In genomic region chr2:38823386-38823785, GRCh38 we compare ENCODE assay signal across 33 cellular contexts. TPM values are rescaled to one million over a fixed set of nuclear protein-coding genes. Genes with fewer than 3 reads are reported as not detected.
"Had no signal": no experiment of that assay in that cellular context is flagged by ENCODE, and none has a peak within 500 bp of the region (broad histone marks: within the 10 kb centered on the region; RNA-seq: fewer than 3 reads in every experiment).

No MANE protein-coding gene starts in this region.

- H3K36me3 ChIP-seq: breast epithelium had no signal

- H3K27me3 Mint-ChIP-seq: activated CD4-positive, alpha-beta memory T cell treated with anti-CD3 and anti-CD28 coated beads for 36 hours; activated CD4-positive, alpha-beta T cell treated with anti-CD3 and anti-CD28 coated beads for 36 hours; activated CD4-positive, alpha-beta T cell treated with anti-CD3 and anti-CD28 coated beads, Interleukin-2, amount 10 ng/mL, durations not matched to agents 24 days and 14 days; activated CD8-positive, alpha-beta memory T cell treated with anti-CD3 and anti-CD28 coated beads, Interleukin-2, amount 10 ng/mL, durations not matched to agents 7 days and 5 days; activated naive CD4-positive, alpha-beta T cell treated with anti-CD3 and anti-CD28 coated beads, Interleukin-2, amount 10 ng/mL, durations not matched to agents 7 days and 5 days; activated naive CD8-positive, alpha-beta T cell treated with anti-CD3 and anti-CD28 coated beads, Interleukin-2, amount 10 ng/mL, durations not matched to agents 7 days and 5 days; brain; dendritic cell treated with granulocyte-macrophage colony-stimulating factor and Interleukin-4, amounts not matched to agents 40 ng/mL and 50 ng/mL, for 4 days had no signal

- H3K4me3 ChIP-seq: ascending aorta, breast epithelium, cardiac muscle cell, coronary artery, dorsolateral prefrontal cortex, esophagus muscularis mucosa had no signal

- H3K27ac ChIP-seq: ascending aorta, breast epithelium, cardiac muscle cell, coronary artery, dorsolateral prefrontal cortex, esophagus muscularis mucosa had no signal

- ATAC-seq: activated CD4-positive, alpha-beta T cell treated with anti-CD3 and anti-CD28 coated beads for 36 hours; activated CD8-positive, alpha-beta memory T cell treated with anti-CD3 and anti-CD28 coated beads, Interleukin-2, amount 10 ng/mL, durations not matched to agents 7 days and 5 days; activated CD8-positive, alpha-beta T cell treated with anti-CD3 and anti-CD28 coated beads, Interleukin-2, amount 10 ng/mL, durations not matched to agents 7 days and 5 days; activated naive CD4-positive, alpha-beta T cell treated with anti-CD3 and anti-CD28 coated beads, Interleukin-2, amount 50 U/mL, for 72 hours had no signal

- DNase-seq: activated CD4-positive, alpha-beta memory T cell treated with anti-CD3 and anti-CD28 coated beads for 36 hours; activated CD4-positive, alpha-beta T cell treated with anti-CD3 and anti-CD28 coated beads for 36 hours; activated CD4-positive, alpha-beta T cell treated with anti-CD3 and anti-CD28 coated beads, Interleukin-2, amount 10 ng/mL, durations not matched to agents 24 days and 14 days; activated CD4-positive, CD25-positive, alpha-beta regulatory T cell; activated CD4-positive, CD25-positive, alpha-beta regulatory T cell treated with anti-CD3 and anti-CD28 coated beads, Interleukin-2, amount 50 U/mL, for 72 hours; activated CD8-positive, alpha-beta memory T cell treated with anti-CD3 and anti-CD28 coated beads, Interleukin-2, amount 10 ng/mL, durations not matched to agents 7 days and 5 days; activated CD8-positive, alpha-beta memory T cell treated with anti-CD3 and anti-CD28 coated beads, Interleukin-2, amount 50 U/mL, for 4 hours; activated CD8-positive, alpha-beta T cell treated with anti-CD3 and anti-CD28 coated beads, Interleukin-2, amount 10 ng/mL, durations not matched to agents 7 days and 5 days; activated gamma-delta T cell; activated naive CD4-positive, alpha-beta T cell; activated naive CD4-positive, alpha-beta T cell treated with anti-CD3 and anti-CD28 coated beads, Interleukin-2, amount 10 ng/mL, durations not matched to agents 7 days and 5 days; activated naive CD8-positive, alpha-beta T cell treated with anti-CD3 and anti-CD28 coated beads, Interleukin-2, amount 10 ng/mL, durations not matched to agents 7 days and 5 days; activated T-cell treated with anti-CD3 and anti-CD28 coated beads, Interleukin-2, amount 50 U/mL, for 1 hour; activated T-cell treated with anti-CD3 and anti-CD28 coated beads, Interleukin-2, amount 50 U/mL, for 48 hours; central memory CD4-positive, alpha-beta T cell; cerebellar nuclear complex; dorsolateral prefrontal cortex; effector memory CD4-positive, alpha-beta T cell; endodermal cell; erythroblast; foreskin melanocyte; head of caudate nucleus; T-helper 2 cell had no signal

- H3K27me3 ChIP-seq: ascending aorta, breast epithelium, cardiac muscle cell, dorsolateral prefrontal cortex, esophagus muscularis mucosa had no signal

- H3K9me3 ChIP-seq: ascending aorta, breast epithelium, esophagus muscularis mucosa had no signal

- H3K4me3 Mint-ChIP-seq: activated CD4-positive, alpha-beta memory T cell treated with anti-CD3 and anti-CD28 coated beads for 36 hours; activated CD4-positive, alpha-beta T cell treated with anti-CD3 and anti-CD28 coated beads for 36 hours; activated CD4-positive, alpha-beta T cell treated with anti-CD3 and anti-CD28 coated beads, Interleukin-2, amount 10 ng/mL, durations not matched to agents 24 days and 14 days; activated CD8-positive, alpha-beta memory T cell treated with anti-CD3 and anti-CD28 coated beads, Interleukin-2, amount 10 ng/mL, durations not matched to agents 7 days and 5 days; activated CD8-positive, alpha-beta T cell treated with anti-CD3 and anti-CD28 coated beads, Interleukin-2, amount 10 ng/mL, durations not matched to agents 7 days and 5 days; activated naive CD4-positive, alpha-beta T cell treated with anti-CD3 and anti-CD28 coated beads, Interleukin-2, amount 10 ng/mL, durations not matched to agents 7 days and 5 days; activated naive CD8-positive, alpha-beta T cell treated with anti-CD3 and anti-CD28 coated beads, Interleukin-2, amount 10 ng/mL, durations not matched to agents 7 days and 5 days; activated T-helper 1 cell treated with anti-CD3 and anti-CD28 coated beads, Interleukin-12 subunit alpha, Interleukin-12 subunit beta, Interleukin-2, Interleukin-4 antibody, amounts not matched to agents 30 ng/mL and 10 ng/mL and 1 ng/mL, durations not matched to agents 14 hours and 24 hours and 36 hours; brain; dendritic cell treated with granulocyte-macrophage colony-stimulating factor and Interleukin-4, amounts not matched to agents 40 ng/mL and 50 ng/mL, for 4 days; endodermal cell had no signal

- H3K9me3 Mint-ChIP-seq: activated CD4-positive, alpha-beta memory T cell treated with anti-CD3 and anti-CD28 coated beads for 36 hours; activated CD4-positive, alpha-beta T cell treated with anti-CD3 and anti-CD28 coated beads, Interleukin-2, amount 10 ng/mL, durations not matched to agents 24 days and 14 days; activated naive CD4-positive, alpha-beta T cell treated with anti-CD3 and anti-CD28 coated beads, Interleukin-2, amount 10 ng/mL, durations not matched to agents 7 days and 5 days; activated naive CD4-positive, alpha-beta T cell treated with anti-CD3 and anti-CD28 coated beads, Interleukin-2, amount 50 U/mL, for 72 hours; activated naive CD8-positive, alpha-beta T cell treated with anti-CD3 and anti-CD28 coated beads, Interleukin-2, amount 10 ng/mL, durations not matched to agents 7 days and 5 days; activated T-helper 1 cell treated with anti-CD3 and anti-CD28 coated beads, Interleukin-12 subunit alpha, Interleukin-12 subunit beta, Interleukin-2, Interleukin-4 antibody, amounts not matched to agents 30 ng/mL and 10 ng/mL and 1 ng/mL, durations not matched to agents 14 hours and 24 hours and 36 hours; activated T-helper 2 cell treated with anti-CD3 and anti-CD28 coated beads, Interferon-gamma antibody, Interleukin-2, Interleukin-4, amounts not matched to agents 10 μg/mL and 5 μg/mL and 100 μg/mL, durations not matched to agents 14 hours and 24 hours and 36 hours; brain; dendritic cell treated with granulocyte-macrophage colony-stimulating factor and Interleukin-4, amounts not matched to agents 40 ng/mL and 50 ng/mL, for 4 days; endodermal cell had no signal

- H3K4me1 Mint-ChIP-seq: brain had no signal

- H3K27ac Mint-ChIP-seq: activated CD4-positive, alpha-beta memory T cell treated with anti-CD3 and anti-CD28 coated beads for 36 hours; activated CD4-positive, alpha-beta T cell treated with anti-CD3 and anti-CD28 coated beads for 36 hours; activated CD4-positive, alpha-beta T cell treated with anti-CD3 and anti-CD28 coated beads, Interleukin-2, amount 10 ng/mL, durations not matched to agents 24 days and 14 days; activated CD8-positive, alpha-beta memory T cell treated with anti-CD3 and anti-CD28 coated beads, Interleukin-2, amount 10 ng/mL, durations not matched to agents 7 days and 5 days; activated CD8-positive, alpha-beta T cell treated with anti-CD3 and anti-CD28 coated beads, Interleukin-2, amount 10 ng/mL, durations not matched to agents 7 days and 5 days; activated naive CD4-positive, alpha-beta T cell treated with anti-CD3 and anti-CD28 coated beads, Interleukin-2, amount 10 ng/mL, durations not matched to agents 7 days and 5 days; activated naive CD4-positive, alpha-beta T cell treated with anti-CD3 and anti-CD28 coated beads, Interleukin-2, amount 50 U/mL, for 72 hours; activated naive CD8-positive, alpha-beta T cell treated with anti-CD3 and anti-CD28 coated beads, Interleukin-2, amount 10 ng/mL, durations not matched to agents 7 days and 5 days; activated T-helper 1 cell treated with anti-CD3 and anti-CD28 coated beads, Interleukin-12 subunit alpha, Interleukin-12 subunit beta, Interleukin-2, Interleukin-4 antibody, amounts not matched to agents 30 ng/mL and 10 ng/mL and 1 ng/mL, durations not matched to agents 14 hours and 24 hours and 36 hours; activated T-helper 2 cell treated with anti-CD3 and anti-CD28 coated beads, Interferon-gamma antibody, Interleukin-2, Interleukin-4, amounts not matched to agents 10 μg/mL and 5 μg/mL and 100 μg/mL, durations not matched to agents 14 hours and 24 hours and 36 hours; brain; dendritic cell treated with granulocyte-macrophage colony-stimulating factor and Interleukin-4, amounts not matched to agents 40 ng/mL and 50 ng/mL, for 4 days; endodermal cell had no signal

- H3K4me1 ChIP-seq: ascending aorta, breast epithelium had no signal

RNA-seq across cellular contexts. Expression of gene MORN2, which starts 52.4 kb away (rescaled TPM):
- total RNA-seq: ascending aorta had no signal
